ENCODE assay signal across 14 cellular contexts in the genomic region with DNA sequence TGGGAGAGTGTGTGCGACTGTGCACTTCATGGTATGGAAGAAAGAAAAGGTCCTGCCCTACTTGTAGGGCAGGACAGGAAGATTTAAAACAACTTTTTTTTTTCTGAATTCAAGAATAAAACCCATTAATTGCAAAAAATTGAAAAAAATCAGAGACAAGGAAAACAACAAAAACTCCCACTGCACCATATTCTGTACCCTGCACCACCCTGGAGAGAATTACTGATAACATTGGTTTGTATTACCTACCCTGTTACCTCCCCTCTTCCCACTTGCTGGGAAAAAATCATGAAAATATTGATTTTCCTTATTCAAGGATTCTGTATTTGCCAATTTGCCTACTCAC.
"Had no signal": no experiment of that assay in that cellular context is flagged by ENCODE, and none has a peak within 500 bp of the region (broad histone marks: within the 10 kb centered on the region; RNA-seq: fewer than 3 reads in every experiment).

No MANE protein-coding gene starts in this region.

- H3K9me3 ChIP-seq: esophagus muscularis mucosa, left ventricle myocardium inferior, mucosa of descending colon, tibial artery had no signal

- ATAC-seq: naive thymus-derived CD8-positive, alpha-beta T cell; T-helper 17 cell had no signal

- DNase-seq: activated B cell treated with CpG ODN at 0.5 μM for 24 hours; activated naive CD4-positive, alpha-beta T cell treated with anti-CD3 and anti-CD28 coated beads, Interleukin-2, amount 50 U/mL, for 16 hours; activated T-cell treated with anti-CD3 and anti-CD28 coated beads for 4 hours; kidney; left ventricle myocardium inferior; right cardiac atrium; stimulated activated CD4-positive, alpha-beta T cell treated with anti-CD3 and anti-CD28 coated beads, Interleukin-4, amount 100 ng/mL, for 24 hours; stimulated activated naive CD4-positive, alpha-beta T cell; T-helper 17 cell had no signal

- H3K27ac Mint-ChIP-seq: activated B cell treated with CpG ODN at 0.5 μM for 24 hours; activated CD4-positive, alpha-beta T cell treated with anti-CD3 and anti-CD28 coated beads, Interleukin-2, amount 10 ng/mL, durations not matched to agents 7 days and 5 days; naive thymus-derived CD8-positive, alpha-beta T cell; T-helper 17 cell had no signal

- H3K4me3 ChIP-seq: esophagus muscularis mucosa, left ventricle myocardium inferior, mucosa of descending colon, tibial artery had no signal

- H3K4me3 Mint-ChIP-seq: activated B cell treated with CpG ODN at 0.5 μM for 24 hours; activated CD4-positive, alpha-beta T cell treated with anti-CD3 and anti-CD28 coated beads, Interleukin-2, amount 10 ng/mL, durations not matched to agents 7 days and 5 days; naive thymus-derived CD8-positive, alpha-beta T cell; T-helper 17 cell had no signal

- H3K4me1 Mint-ChIP-seq: activated B cell treated with CpG ODN at 0.5 μM for 24 hours; naive thymus-derived CD8-positive, alpha-beta T cell had no signal

- H3K27me3 ChIP-seq: esophagus muscularis mucosa, tibial artery had no signal

- H3K27ac ChIP-seq: esophagus muscularis mucosa, left ventricle myocardium inferior, tibial artery had no signal

- H3K9me3 Mint-ChIP-seq: activated B cell treated with CpG ODN at 0.5 μM for 24 hours; activated CD4-positive, alpha-beta T cell treated with anti-CD3 and anti-CD28 coated beads, Interleukin-2, amount 10 ng/mL, durations not matched to agents 7 days and 5 days; naive thymus-derived CD8-positive, alpha-beta T cell had no signal

- H3K4me1 ChIP-seq: esophagus muscularis mucosa, tibial artery had no signal
